28 cellular contexts compared by ENCODE assay signal in genomic region chr2:118654945-118655344, GRCh38.
DNase-seq lines count a peak whose midpoint lies in the region; FAIRE-seq and TF ChIP-seq lines count a peak whose summit lies in the region.
"Had no signal": no experiment of that assay in that cellular context is flagged by ENCODE, and none has a peak within 500 bp of the region (broad histone marks: within the 10 kb centered on the region; RNA-seq: fewer than 3 reads in every experiment).

No MANE protein-coding gene starts in this region.

- no peaks in the 10 kb centered on the region for H3K27me3 Mint-ChIP-seq in astrocyte (ENCODE audit: low read depth, unreplicated experiment)
- H3K27me3 Mint-ChIP-seq: CD4-positive, CD25-positive, alpha-beta regulatory T cell had no signal

- H2AFZ ChIP-seq in astrocyte (ENCODE audit: low read depth, low read length), result no peak overlapping the region
- H2AFZ ChIP-seq: GM23248 had no signal

- no peaks in the 10 kb centered on the region for H3K27me3 ChIP-seq in astrocyte (ENCODE audit: insufficient read depth, low read length)
- H3K27me3 ChIP-seq: BLaER1 had no signal

- no peak for TF ChIP-seq CTCF in AG10803 (conservative IDR thresholded peaks at IDR 0.05; ENCODE audit: low read length)
- TF ChIP-seq CTCF in astrocyte (IDR thresholded peaks at IDR 0.05; ENCODE audit: insufficient read depth, low read depth, low read length), result no peak

- no peak overlapping the region for H3K9ac ChIP-seq in astrocyte (ENCODE audit: low read length)
- H3K9ac ChIP-seq: BLaER1, GM23248 had no signal

- H4K20me1 ChIP-seq in astrocyte (ENCODE audit: insufficient read depth, low read length), result no peaks in the 10 kb centered on the region
- H4K20me1 ChIP-seq: BLaER1 had no signal

- H3K27ac ChIP-seq in astrocyte (ENCODE audit: low read depth, low read length), result no peak overlapping the region
- H3K27ac ChIP-seq: BLaER1, GM23248 had no signal

- DNase-seq in AG10803 (ENCODE audit: low read depth) (peak; percentile 51), astrocyte (ENCODE audit: low read depth) (peak; percentile 70), fibroblast of gingiva (ENCODE audit: low read depth) (peak; percentile 87), fibroblast of the conjunctiva (ENCODE audit: low read depth) (peak; percentile 56), cortex of kidney (lab: John Stamatoyannopoulos, UW) (no peak), NCI-H2196 treated with DMSO at 0.1 percent for 48 hours (lab: John Stamatoyannopoulos, UW; ENCODE audit: unreplicated experiment) (no peak), hypothalamus (lab: John Stamatoyannopoulos, UW) (no peak)
- DNase-seq: 8988T; ACHN; CD4-positive, CD25-positive, alpha-beta regulatory T cell; DMS153; DND-41; GM23248; H7; MV-4-11; NCI-H1105; NCI-H1436 treated with DMSO at 0.1 percent for 48 hours; NCI-H187 treated with DMSO at 0.1 percent for 48 hours; NCI-H2107; NCI-H446; NCI-H524 treated with DMSO at 0.1 percent for 48 hours; NCI-H774; SIG-M5 had no signal

- no peaks in the 10 kb centered on the region for H3K36me3 ChIP-seq in astrocyte (ENCODE audit: insufficient read depth, low read length)
- H3K36me3 ChIP-seq: BLaER1 had no signal

- H3K4me1 Mint-ChIP-seq in astrocyte (ENCODE audit: low read depth, unreplicated experiment), result no peaks in the 10 kb centered on the region
- H3K4me1 Mint-ChIP-seq: CD4-positive, CD25-positive, alpha-beta regulatory T cell had no signal

- H3K9me3 Mint-ChIP-seq in astrocyte (ENCODE audit: unreplicated experiment), result peaks cover 2% of the 10 kb centered on the region

- H3K4me2 ChIP-seq in astrocyte (ENCODE audit: low read length), result no peak overlapping the region
- H3K4me2 ChIP-seq: BLaER1 had no signal

- no peaks in the 10 kb centered on the region for H3K79me2 ChIP-seq in astrocyte (ENCODE audit: insufficient read depth, low read length)

- no peaks in the 10 kb centered on the region for H3K36me3 Mint-ChIP-seq in astrocyte (ENCODE audit: low read depth, unreplicated experiment)
- H3K36me3 Mint-ChIP-seq: CD4-positive, CD25-positive, alpha-beta regulatory T cell had no signal

- H3K4me1 ChIP-seq in astrocyte (ENCODE audit: insufficient read depth, low read length), result no peaks in the 10 kb centered on the region
- H3K4me1 ChIP-seq: BLaER1 had no signal

- H3K4me3 ChIP-seq in AG10803 (ENCODE audit: low read length) (no peak overlapping the region), astrocyte (ENCODE audit: insufficient read depth, low read depth, low read length) (no peak overlapping the region)
- H3K4me3 ChIP-seq: BLaER1, GM23248, K562 had no signal

- no peak overlapping the region for H3K4me3 Mint-ChIP-seq in astrocyte (ENCODE audit: unreplicated experiment)
- H3K4me3 Mint-ChIP-seq: CD4-positive, CD25-positive, alpha-beta regulatory T cell had no signal

- H3K9me3 ChIP-seq in astrocyte (ENCODE audit: insufficient read depth, low read depth, low read length), result no peaks in the 10 kb centered on the region
- H3K9me3 ChIP-seq: BLaER1 had no signal

- FAIRE-seq in astrocyte (lab: Jason Lieb, UNC), result no peak
- FAIRE-seq: GM18507, HTR-8/SVneo, RCC 7860 had no signal

- H3K27ac Mint-ChIP-seq in astrocyte (ENCODE audit: unreplicated experiment), result no peak overlapping the region
- H3K27ac Mint-ChIP-seq: CD4-positive, CD25-positive, alpha-beta regulatory T cell had no signal

Comparison
In these comparisons a context has a peak if more than half of its experiments do, and no peak if none do; other contexts are left out.
1. DNase-seq: peak in AG10803 (single experiment), astrocyte (single experiment), fibroblast of gingiva (single experiment) and fibroblast of the conjunctiva (single experiment); none in cortex of kidney (single experiment), NCI-H2196 treated with DMSO at 0.1 percent for 48 hours (single experiment) and hypothalamus (0 of 51).